27 cellular contexts compared by ENCODE assay signal in genomic region chr4:45292844-45293243, GRCh38.
"Had no signal": no experiment of that assay in that cellular context is flagged by ENCODE, and none has a peak within 500 bp of the region (broad histone marks: within the 10 kb centered on the region; RNA-seq: fewer than 3 reads in every experiment).

No MANE protein-coding gene starts in this region.

- DNase-seq: heart right ventricle; kidney glomerular epithelial cell; left colon; lower lobe of right lung; mammary epithelial cell; mesenchymal stem cell; naive thymus-derived CD8-positive, alpha-beta T cell; occipital lobe; right lobe of liver; spleen; stimulated activated CD4-positive, alpha-beta T cell treated with anti-CD3 and anti-CD28 coated beads, Interleukin-4, amount 100 ng/mL, for 24 hours; stimulated activated naive B cell treated with anti-CD40 and anti-IgM and Interleukin-4, amounts not matched to agents 10 μg/mL and 1 μg/mL and 100 μg/mL, for 72 hours; tibial artery; trophoblast cell had no signal

- H3K4me1 ChIP-seq: heart right ventricle, left lung, lower lobe of right lung, parathyroid adenoma, right atrium auricular region, right lobe of liver, spleen, suprapubic skin, tibial artery, vagina had no signal

- H3K9me3 ChIP-seq: lower lobe of right lung, neutrophil, right lobe of liver, thoracic aorta, tibial artery, vagina had no signal

- H3K36me3 Mint-ChIP-seq: naive thymus-derived CD8-positive, alpha-beta T cell; stimulated activated naive B cell treated with anti-CD40 and anti-IgM and Interleukin-4, amounts not matched to agents 10 μg/mL and 1 μg/mL and 100 μg/mL, for 72 hours had no signal

- ATAC-seq: heart right ventricle; left colon; left lung; naive thymus-derived CD8-positive, alpha-beta T cell; stimulated activated naive B cell treated with anti-CD40 and anti-IgM and Interleukin-4, amounts not matched to agents 10 μg/mL and 1 μg/mL and 100 μg/mL, for 72 hours had no signal

- H3K27me3 ChIP-seq: heart right ventricle, hepatocyte, left lung, neutrophil, right atrium auricular region, spleen, suprapubic skin, tibial artery, vagina had no signal

- H3K4me3 Mint-ChIP-seq: naive thymus-derived CD8-positive, alpha-beta T cell; nephron; neural crest cell; stimulated activated naive B cell treated with anti-CD40 and anti-IgM and Interleukin-4, amounts not matched to agents 10 μg/mL and 1 μg/mL and 100 μg/mL, for 72 hours; stimulated activated naive CD8-positive, alpha-beta T cell treated with anti-CD3 and anti-CD28 coated beads, Interleukin-15, Interleukin-2, amounts not matched to agents 100 ng/mL and 50 ng/mL, for 24 hours had no signal

- H3K27me3 Mint-ChIP-seq: naive thymus-derived CD8-positive, alpha-beta T cell; progenitor cell of endocrine pancreas; stimulated activated naive B cell treated with anti-CD40 and anti-IgM and Interleukin-4, amounts not matched to agents 10 μg/mL and 1 μg/mL and 100 μg/mL, for 72 hours; stimulated activated naive CD8-positive, alpha-beta T cell treated with anti-CD3 and anti-CD28 coated beads, Interleukin-15, Interleukin-2, amounts not matched to agents 100 ng/mL and 50 ng/mL, for 24 hours had no signal

- H3K36me3 ChIP-seq: heart right ventricle, left lung, lower lobe of right lung, neutrophil, right atrium auricular region, right lobe of liver, spleen, suprapubic skin, thoracic aorta, tibial artery, vagina had no signal

- H3K4me1 Mint-ChIP-seq: naive thymus-derived CD8-positive, alpha-beta T cell; nephron; neural crest cell; stimulated activated naive B cell treated with anti-CD40 and anti-IgM and Interleukin-4, amounts not matched to agents 10 μg/mL and 1 μg/mL and 100 μg/mL, for 72 hours had no signal

- H3K27ac Mint-ChIP-seq: naive thymus-derived CD8-positive, alpha-beta T cell; nephron; progenitor cell of endocrine pancreas; stimulated activated naive B cell treated with anti-CD40 and anti-IgM and Interleukin-4, amounts not matched to agents 10 μg/mL and 1 μg/mL and 100 μg/mL, for 72 hours; stimulated activated naive CD8-positive, alpha-beta T cell treated with anti-CD3 and anti-CD28 coated beads, Interleukin-15, Interleukin-2, amounts not matched to agents 100 ng/mL and 50 ng/mL, for 24 hours had no signal

- H3K27ac ChIP-seq: heart right ventricle, hepatocyte, left lung, lower lobe of right lung, neutrophil, parathyroid adenoma, right atrium auricular region, right lobe of liver, skin epidermis, spleen, suprapubic skin, thoracic aorta, tibial artery, vagina had no signal

- H3K4me3 ChIP-seq: heart right ventricle, hepatocyte, left lung, lower lobe of right lung, right atrium auricular region, right lobe of liver, skin epidermis, spleen, suprapubic skin, thoracic aorta, tibial artery, vagina had no signal
